Comparison of ENCODE assay signal across 10 cellular contexts in genomic region chr21:32463889-32464300, GRCh38. TPM values are rescaled to one million over a fixed set of nuclear protein-coding genes. Genes with fewer than 3 reads are reported as not detected.
DNase-seq lines count a peak whose midpoint lies in the region; TF ChIP-seq lines count a peak whose summit lies in the region.
"Had no signal": no experiment of that assay in that cellular context is flagged by ENCODE, and none has a peak within 500 bp of the region (broad histone marks: within the 10 kb centered on the region; RNA-seq: fewer than 3 reads in every experiment).

No MANE protein-coding gene starts in this region.

- H3K27me3 ChIP-seq in layer of hippocampus (ENCODE audit: control insufficient read depth, insufficient read depth, low read length) (no peaks in the 10 kb centered on the region), tibial artery (no peaks in the 10 kb centered on the region)

- in situ Hi-C loops in GM13977 (cut with MboI; ENCODE audit: low pct_unique_long_range_greater_than_20kb, low sequenced_read_pairs, unreplicated experiment), result no loop called here

- peaks cover 29 to 48% (median 42%) of the 10 kb centered on the region in 3 donors for H3K36me3 ChIP-seq in tibial artery

- H3K9me3 ChIP-seq in tibial artery, result no peaks in the 10 kb centered on the region

- H3K4me3 ChIP-seq in tibial artery, result no peak overlapping the region

- H3K27ac ChIP-seq in layer of hippocampus (ENCODE audit: low read depth, low read length) (peak overlapping the region; percentile 13), tibial artery (peak overlapping the region; percentile 58 to 62)

- intact Hi-C loops in tibial artery (cut with DNase I; ENCODE audit: low total_unique reads), result no loop called here

- DNase-seq in LHCN-M2 (ENCODE audit: low read depth), result peak; percentile 88
- peak; percentile 55 for DNase-seq in brain pericyte (ENCODE audit: low read depth, low spot score)
- DNase-seq in tibial artery, result no peak
- DNase-seq in activated effector memory CD4-positive, alpha-beta T cell treated with anti-CD3 and anti-CD28 coated beads, Interleukin-2, amount 50 U/mL, for 16 hours, result no peak
- no peak for DNase-seq in stimulated activated CD4-positive, alpha-beta T cell treated with anti-CD3 and anti-CD28 coated beads, Interleukin-15, amount 100 ng/mL, for 24 hours
- DNase-seq in GM13977 (ENCODE audit: low spot score), result no peak
- no peak for DNase-seq in GM10266 (ENCODE audit: extremely low spot score)
- DNase-seq: NCI-H2029 treated with DMSO at 0.1 percent for 48 hours, retina had no signal

- TF ChIP-seq CTCF in tibial artery (IDR thresholded peaks at IDR 0.05), result no peak
- no peak for TF ChIP-seq CTCF in GM13977 (IDR thresholded peaks at IDR 0.05; ENCODE audit: extremely low read depth, insufficient read depth, missing control alignments)
- no peak for TF ChIP-seq CTCF in GM10266 (IDR thresholded peaks at IDR 0.05; ENCODE audit: control insufficient read depth, insufficient read depth, low read depth, missing control alignments)

- H3K4me1 ChIP-seq in tibial artery, result peaks cover 0 to 33% (median 19%) of the 10 kb centered on the region in 4 donors

RNA-seq across cellular contexts. Expression of gene EVA1C, which starts 51.4 kb away (rescaled TPM):
- total RNA-seq in LHCN-M2 (2014; rRNA removed), result 2.2 and 3.2 TPM in 2 replicates
- 2.1 TPM for polyA plus RNA-seq in LHCN-M2 (2012)

Comparison
In these comparisons a context has a peak if more than half of its experiments do, and no peak if none do; other contexts are left out.
1. DNase-seq: peak in LHCN-M2 (single experiment) and brain pericyte (single experiment); none in tibial artery (0 of 2), activated effector memory CD4-positive, alpha-beta T cell treated with anti-CD3 and anti-CD28 coated beads, Interleukin-2, amount 50 U/mL, for 16 hours (single experiment), stimulated activated CD4-positive, alpha-beta T cell treated with anti-CD3 and anti-CD28 coated beads, Interleukin-15, amount 100 ng/mL, for 24 hours (single experiment), GM13977 (single experiment) and GM10266 (single experiment).